1 cellular context compared by ENCODE assay signal in the genomic region with DNA sequence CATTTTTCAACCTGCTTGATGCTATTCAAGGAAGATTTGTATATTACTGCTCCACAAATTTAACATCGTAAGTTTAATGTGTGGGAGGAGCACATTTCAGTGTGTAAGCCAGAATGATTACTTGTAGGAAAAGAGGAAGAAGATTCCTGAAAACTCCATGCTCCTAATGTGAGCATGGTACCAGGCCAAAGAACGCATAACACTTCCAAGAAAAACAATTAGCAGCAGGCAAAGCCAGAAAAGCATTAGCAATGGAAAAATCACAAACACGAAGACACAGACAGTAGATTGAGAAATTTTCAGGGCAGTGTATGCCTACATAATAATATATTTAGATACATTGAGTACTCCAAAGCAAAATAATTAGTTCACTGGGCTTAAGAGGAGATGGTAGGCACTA.
TF ChIP-seq lines count a peak whose summit lies in the region.

No MANE protein-coding gene starts in this region.

TF ChIP-seq in WTC11, 78 proteins besides CTCF, POLR2A, EP300 and RAD21 (continued from another document):
- TF ChIP-seq, protein P1, sequence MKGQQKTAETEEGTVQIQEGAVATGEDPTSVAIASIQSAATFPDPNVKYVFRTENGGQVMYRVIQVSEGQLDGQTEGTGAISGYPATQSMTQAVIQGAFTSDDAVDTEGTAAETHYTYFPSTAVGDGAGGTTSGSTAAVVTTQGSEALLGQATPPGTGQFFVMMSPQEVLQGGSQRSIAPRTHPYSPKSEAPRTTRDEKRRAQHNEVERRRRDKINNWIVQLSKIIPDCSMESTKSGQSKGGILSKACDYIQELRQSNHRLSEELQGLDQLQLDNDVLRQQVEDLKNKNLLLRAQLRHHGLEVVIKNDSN (CRISPR knock-in tag; IDR thresholded peaks at IDR 0.05) = no peak
- no peak for TF ChIP-seq HMGA2 (CRISPR knock-in tag; IDR thresholded peaks at IDR 0.05)
- TF ChIP-seq, protein P2, sequence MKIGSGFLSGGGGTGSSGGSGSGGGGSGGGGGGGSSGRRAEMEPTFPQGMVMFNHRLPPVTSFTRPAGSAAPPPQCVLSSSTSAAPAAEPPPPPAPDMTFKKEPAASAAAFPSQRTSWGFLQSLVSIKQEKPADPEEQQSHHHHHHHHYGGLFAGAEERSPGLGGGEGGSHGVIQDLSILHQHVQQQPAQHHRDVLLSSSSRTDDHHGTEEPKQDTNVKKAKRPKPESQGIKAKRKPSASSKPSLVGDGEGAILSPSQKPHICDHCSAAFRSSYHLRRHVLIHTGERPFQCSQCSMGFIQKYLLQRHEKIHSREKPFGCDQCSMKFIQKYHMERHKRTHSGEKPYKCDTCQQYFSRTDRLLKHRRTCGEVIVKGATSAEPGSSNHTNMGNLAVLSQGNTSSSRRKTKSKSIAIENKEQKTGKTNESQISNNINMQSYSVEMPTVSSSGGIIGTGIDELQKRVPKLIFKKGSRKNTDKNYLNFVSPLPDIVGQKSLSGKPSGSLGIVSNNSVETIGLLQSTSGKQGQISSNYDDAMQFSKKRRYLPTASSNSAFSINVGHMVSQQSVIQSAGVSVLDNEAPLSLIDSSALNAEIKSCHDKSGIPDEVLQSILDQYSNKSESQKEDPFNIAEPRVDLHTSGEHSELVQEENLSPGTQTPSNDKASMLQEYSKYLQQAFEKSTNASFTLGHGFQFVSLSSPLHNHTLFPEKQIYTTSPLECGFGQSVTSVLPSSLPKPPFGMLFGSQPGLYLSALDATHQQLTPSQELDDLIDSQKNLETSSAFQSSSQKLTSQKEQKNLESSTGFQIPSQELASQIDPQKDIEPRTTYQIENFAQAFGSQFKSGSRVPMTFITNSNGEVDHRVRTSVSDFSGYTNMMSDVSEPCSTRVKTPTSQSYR (CRISPR knock-in tag; IDR thresholded peaks at IDR 0.05) = no peak
- TF ChIP-seq, protein P3, sequence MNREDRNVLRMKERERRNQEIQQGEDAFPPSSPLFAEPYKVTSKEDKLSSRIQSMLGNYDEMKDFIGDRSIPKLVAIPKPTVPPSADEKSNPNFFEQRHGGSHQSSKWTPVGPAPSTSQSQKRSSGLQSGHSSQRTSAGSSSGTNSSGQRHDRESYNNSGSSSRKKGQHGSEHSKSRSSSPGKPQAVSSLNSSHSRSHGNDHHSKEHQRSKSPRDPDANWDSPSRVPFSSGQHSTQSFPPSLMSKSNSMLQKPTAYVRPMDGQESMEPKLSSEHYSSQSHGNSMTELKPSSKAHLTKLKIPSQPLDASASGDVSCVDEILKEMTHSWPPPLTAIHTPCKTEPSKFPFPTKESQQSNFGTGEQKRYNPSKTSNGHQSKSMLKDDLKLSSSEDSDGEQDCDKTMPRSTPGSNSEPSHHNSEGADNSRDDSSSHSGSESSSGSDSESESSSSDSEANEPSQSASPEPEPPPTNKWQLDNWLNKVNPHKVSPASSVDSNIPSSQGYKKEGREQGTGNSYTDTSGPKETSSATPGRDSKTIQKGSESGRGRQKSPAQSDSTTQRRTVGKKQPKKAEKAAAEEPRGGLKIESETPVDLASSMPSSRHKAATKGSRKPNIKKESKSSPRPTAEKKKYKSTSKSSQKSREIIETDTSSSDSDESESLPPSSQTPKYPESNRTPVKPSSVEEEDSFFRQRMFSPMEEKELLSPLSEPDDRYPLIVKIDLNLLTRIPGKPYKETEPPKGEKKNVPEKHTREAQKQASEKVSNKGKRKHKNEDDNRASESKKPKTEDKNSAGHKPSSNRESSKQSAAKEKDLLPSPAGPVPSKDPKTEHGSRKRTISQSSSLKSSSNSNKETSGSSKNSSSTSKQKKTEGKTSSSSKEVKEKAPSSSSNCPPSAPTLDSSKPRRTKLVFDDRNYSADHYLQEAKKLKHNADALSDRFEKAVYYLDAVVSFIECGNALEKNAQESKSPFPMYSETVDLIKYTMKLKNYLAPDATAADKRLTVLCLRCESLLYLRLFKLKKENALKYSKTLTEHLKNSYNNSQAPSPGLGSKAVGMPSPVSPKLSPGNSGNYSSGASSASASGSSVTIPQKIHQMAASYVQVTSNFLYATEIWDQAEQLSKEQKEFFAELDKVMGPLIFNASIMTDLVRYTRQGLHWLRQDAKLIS (CRISPR knock-in tag; IDR thresholded peaks at IDR 0.05; ENCODE audit: borderline replicate concordance) = no peak
- TF ChIP-seq, protein P4, sequence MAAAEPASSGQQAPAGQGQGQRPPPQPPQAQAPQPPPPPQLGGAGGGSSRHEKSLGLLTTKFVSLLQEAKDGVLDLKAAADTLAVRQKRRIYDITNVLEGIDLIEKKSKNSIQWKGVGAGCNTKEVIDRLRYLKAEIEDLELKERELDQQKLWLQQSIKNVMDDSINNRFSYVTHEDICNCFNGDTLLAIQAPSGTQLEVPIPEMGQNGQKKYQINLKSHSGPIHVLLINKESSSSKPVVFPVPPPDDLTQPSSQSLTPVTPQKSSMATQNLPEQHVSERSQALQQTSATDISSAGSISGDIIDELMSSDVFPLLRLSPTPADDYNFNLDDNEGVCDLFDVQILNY (CRISPR knock-in tag; IDR thresholded peaks at IDR 0.05) = no peak
- TF ChIP-seq JUN (CRISPR knock-in tag; IDR thresholded peaks at IDR 0.05) = no peak
- TF ChIP-seq ZNF121 (CRISPR knock-in tag; IDR thresholded peaks at IDR 0.05) = no peak
